In the genomic region with DNA sequence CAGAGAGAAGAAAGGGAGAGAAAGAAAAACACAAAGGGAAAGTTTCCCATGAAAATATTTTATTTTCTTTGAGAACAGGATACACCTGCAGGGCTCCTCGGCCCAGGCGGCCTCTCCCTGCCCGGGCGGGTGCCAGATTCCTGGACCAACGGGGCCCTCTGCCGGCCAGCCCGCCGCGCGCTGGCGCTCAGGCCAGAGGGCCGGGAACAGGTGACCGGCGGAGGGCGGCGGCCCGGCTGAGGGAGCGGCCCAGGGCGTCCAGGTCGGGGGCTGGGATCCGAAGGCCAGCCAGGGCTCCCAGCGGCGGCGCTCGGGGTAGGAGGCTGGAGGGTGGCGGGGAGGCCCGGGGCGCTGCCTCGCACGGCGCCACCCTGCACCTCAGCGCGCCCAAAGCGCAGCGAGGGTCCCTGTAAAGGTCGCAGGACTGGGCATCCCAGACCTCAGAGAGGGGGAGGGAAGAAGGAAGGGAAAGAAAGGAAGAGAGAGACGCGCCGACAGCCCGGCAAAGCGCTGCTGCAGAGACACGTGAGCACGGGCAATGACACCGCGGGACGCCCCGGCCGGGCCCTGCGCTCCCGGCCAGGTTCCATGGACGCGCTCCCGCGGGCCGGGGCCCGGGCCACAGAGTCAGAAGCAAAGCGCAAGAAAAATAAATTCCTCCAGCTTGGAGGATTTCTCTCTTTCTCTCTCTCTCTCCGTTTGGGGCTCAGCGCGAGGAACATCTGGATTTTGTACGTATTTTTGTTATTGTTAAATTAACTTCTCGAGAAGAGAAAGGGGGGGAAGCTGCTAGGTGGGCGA, we compare ENCODE assay signal across 9 cellular contexts. TPM values are rescaled to one million over a fixed set of nuclear protein-coding genes. Genes with fewer than 3 reads are reported as not detected.
DNase-seq lines count a peak whose midpoint lies in the region; ATAC-seq, FAIRE-seq and TF ChIP-seq lines count a peak whose summit lies in the region.
"Had no signal": no experiment of that assay in that cellular context is flagged by ENCODE, and none has a peak within 500 bp of the region (broad histone marks: within the 10 kb centered on the region; RNA-seq: fewer than 3 reads in every experiment).

No MANE protein-coding gene starts in this region.

- DNase-seq in D721Med (ENCODE audit: insufficient read length, low spot score) (peak; percentile 95), NCI-H1694 treated with DMSO at 0.1 percent for 48 hours (lab: John Stamatoyannopoulos, UW) (peak; percentile 76), dermis blood vessel endothelial cell (peak; percentile 91), left lobe of liver (ENCODE audit: low spot score) (peak; percentile 70)
- DNase-seq in activated CD4-positive, alpha-beta T cell treated with anti-CD3 and anti-CD28 coated beads for 1 hour = peak; percentile 37
- DNase-seq in stimulated activated CD4-positive, alpha-beta T cell treated with anti-CD3 and anti-CD28 coated beads, Interleukin-2, amount 100 ng/mL, for 24 hours = peak; percentile 59 to 63

- peak; percentile 75 for TF ChIP-seq CTCF in D721Med (IDR thresholded peaks at IDR 0.05; ENCODE audit: insufficient read depth, missing control alignments)

- no peak for FAIRE-seq in D721Med (lab: Jason Lieb, UNC)

- ATAC-seq in GM21723 (IDR thresholded peaks at IDR 0.05; ENCODE audit: unreplicated experiment) (peak; percentile 66), left lobe of liver (peak; percentile 94), HG03159 (IDR thresholded peaks at IDR 0.05; ENCODE audit: unreplicated experiment) (no peak)

RNA-seq across cellular contexts. Expression of a gene that starts 0.9 kb away (rescaled TPM):
- total RNA-seq in dermis blood vessel endothelial cell = 1.8 and 2.9 TPM in 2 replicates
- 0.05 TPM for total RNA-seq in left lobe of liver
- total RNA-seq: activated CD8-positive, alpha-beta memory T cell treated with anti-CD3 and anti-CD28 coated beads for 36 hours had no signal

RNA-seq across cellular contexts. Expression of a gene that starts 60.0 kb away (rescaled TPM):
- total RNA-seq in dermis blood vessel endothelial cell (not detected in 2 replicates), left lobe of liver (not detected)
- total RNA-seq: activated CD8-positive, alpha-beta memory T cell treated with anti-CD3 and anti-CD28 coated beads for 36 hours had no signal

Comparison
In these comparisons a context has a peak if more than half of its experiments do, and no peak if none do; other contexts are left out.
1. DNase-seq: peak in every context shown above with its lines; median percentile 95 in D721Med; 91 in dermis blood vessel endothelial cell; 76 in NCI-H1694 treated with DMSO at 0.1 percent for 48 hours; 70 in left lobe of liver; 61 in stimulated activated CD4-positive, alpha-beta T cell treated with anti-CD3 and anti-CD28 coated beads, Interleukin-2, amount 100 ng/mL, for 24 hours; 37 in activated CD4-positive, alpha-beta T cell treated with anti-CD3 and anti-CD28 coated beads for 1 hour.